15 cellular contexts compared by ENCODE assay signal in genomic region chr4:165177725-165178666, GRCh38. TPM values are rescaled to one million over a fixed set of nuclear protein-coding genes. Genes with fewer than 3 reads are reported as not detected.
DNase-seq lines count a peak whose midpoint lies in the region; ATAC-seq, FAIRE-seq and TF ChIP-seq lines count a peak whose summit lies in the region.
"Had no signal": no experiment of that assay in that cellular context is flagged by ENCODE, and none has a peak within 500 bp of the region (broad histone marks: within the 10 kb centered on the region; RNA-seq: fewer than 3 reads in every experiment).

No MANE protein-coding gene starts in this region.

- TF ChIP-seq POLR2A in GM12892 (IDR thresholded peaks at IDR 0.05; ENCODE audit: low read depth, low read length): no peak

- peak; percentile 69 for FAIRE-seq in GM12892 (lab: Jason Lieb, UNC)

- no peak overlapping the region for H2BK120ac ChIP-seq in neuronal stem cell (ENCODE audit: low read depth, low read length)

- H3K36me3 ChIP-seq in neuronal stem cell (replicated peaks in 1 of 2; ENCODE audit: control insufficient read depth in 2 of 2, insufficient read depth in 2 of 2, low read length in 2 of 2) (no peaks in the 10 kb centered on the region), MG63 (no peaks in the 10 kb centered on the region)

- no peaks in the 10 kb centered on the region for H3K9me3 ChIP-seq in neuronal stem cell (replicated peaks in 1 of 2; ENCODE audit: control insufficient read depth in 2 of 2, insufficient read depth in 1 of 2, low read depth in 1 of 2, low read length in 2 of 2)
- H3K9me3 ChIP-seq in MG63: 0 out of 2 replicates have a peak, but pooled peaks cover 2% of the 10 kb centered on the region

- H3K9ac ChIP-seq in neuronal stem cell (ENCODE audit: low read depth, low read length, poor library complexity): no peak overlapping the region

- no peaks in the 10 kb centered on the region for H3K27me3 ChIP-seq in neuronal stem cell (ENCODE audit: control insufficient read depth in 3 of 3, insufficient read depth in 3 of 3, low read depth in 1 of 3, low read length in 3 of 3)
- H3K27me3 ChIP-seq in MG63: no peaks in the 10 kb centered on the region

- no peak overlapping the region for H3K4me3 ChIP-seq in neuronal stem cell (ENCODE audit: low read length in 2 of 2)
- no peak overlapping the region for H3K4me3 ChIP-seq in MG63

- no peak overlapping the region for H3K27ac ChIP-seq in neuronal stem cell (replicated peaks; ENCODE audit: low read length)
- H3K27ac ChIP-seq: RWPE1 had no signal

- H2BK12ac ChIP-seq in neuronal stem cell (ENCODE audit: low read length): no peak overlapping the region

- H4K91ac ChIP-seq in neuronal stem cell (ENCODE audit: low read depth, low read length, poor library complexity): no peak overlapping the region

- peak; percentile 51 for ATAC-seq in GM19455 (IDR thresholded peaks at IDR 0.05; ENCODE audit: unreplicated experiment)
- ATAC-seq in HG02884 (IDR thresholded peaks at IDR 0.05; ENCODE audit: unreplicated experiment): peak; percentile 70
- no peak for ATAC-seq in SK-N-SH treated with all-trans-retinoic acid at 6 μM for 48 hours

- no peak overlapping the region for H2AK5ac ChIP-seq in neuronal stem cell (ENCODE audit: low read depth, low read length)

- H3K4me1 ChIP-seq in neuronal stem cell (ENCODE audit: control insufficient read depth in 2 of 2, insufficient read depth in 1 of 2, low read depth in 1 of 2, low read length in 2 of 2): no peaks in the 10 kb centered on the region

- H2AFZ ChIP-seq in neuronal stem cell (ENCODE audit: low read length): no peak overlapping the region

- no CpG with 5 or more reads among the region's 3 CpGs for WGBS in neuronal stem cell (ENCODE audit: extremely low coverage in 2 of 2, insufficient read length in 2 of 2, insufficient replicate concordance in 1 of 2), 2 donors

- H2BK5ac ChIP-seq in neuronal stem cell (ENCODE audit: low read length): no peak overlapping the region

- H4K8ac ChIP-seq in neuronal stem cell (ENCODE audit: low read depth, low read length): no peak overlapping the region

- H3K18ac ChIP-seq in neuronal stem cell (ENCODE audit: low read length): no peak overlapping the region

- H3K4me2 ChIP-seq in neuronal stem cell (ENCODE audit: insufficient read depth, low read length, poor library complexity, severe bottlenecking): no peak overlapping the region

- H3K14ac ChIP-seq in neuronal stem cell (ENCODE audit: low read length): no peak overlapping the region

- DNase-seq in GM12892 (ENCODE audit: insufficient read length) (no peak), astrocyte of the hippocampus (ENCODE audit: low read depth, low spot score) (peak; percentile 18), islet precursor cell (no peak), neuronal stem cell (ENCODE audit: low spot score) (no peak), MG63 (no peak)
- DNase-seq: AML-193; caudate nucleus; GF-D8; immature natural killer cell; NCI-H2171; stimulated activated naive CD4-positive, alpha-beta T cell treated with Interleukin-2 at 50 U/mL for 16 hours had no signal

- H3K23ac ChIP-seq in neuronal stem cell (ENCODE audit: low read depth, low read length, poor library complexity): no peak overlapping the region

- H3K79me1 ChIP-seq in neuronal stem cell (ENCODE audit: low read depth, low read length): no peaks in the 10 kb centered on the region

- no peak overlapping the region for H3K4ac ChIP-seq in neuronal stem cell (ENCODE audit: low read length)

- no peak overlapping the region for H2BK15ac ChIP-seq in neuronal stem cell (ENCODE audit: low read length)

TF ChIP-seq in SK-N-SH treated with all-trans-retinoic acid at 6 μM for 48 hours, 23 proteins besides CTCF, POLR2A, EP300 and RAD21:
- no peak for TF ChIP-seq TCF4 (CRISPR knock-in tag; IDR thresholded peaks at IDR 0.05; ENCODE audit: borderline replicate concordance)

RNA-seq across cellular contexts. Expression of gene KLHL2, which starts 29.4 kb away (rescaled TPM):
- 19.3 TPM for polyA plus RNA-seq in GM12892 (2012; ENCODE audit: missing spikeins)
- polyA plus RNA-seq in neuronal stem cell (2013, experiment 1 of 2): 7.8 TPM
- polyA plus RNA-seq in neuronal stem cell (2013, experiment 2 of 2): 7.7 TPM
- total RNA-seq in MG63 (2014; rRNA removed; shearing (Covaris generic); ENCODE audit: low replicate concordance): 4.8 and 15.0 TPM in 2 replicates
